In the genomic region with DNA sequence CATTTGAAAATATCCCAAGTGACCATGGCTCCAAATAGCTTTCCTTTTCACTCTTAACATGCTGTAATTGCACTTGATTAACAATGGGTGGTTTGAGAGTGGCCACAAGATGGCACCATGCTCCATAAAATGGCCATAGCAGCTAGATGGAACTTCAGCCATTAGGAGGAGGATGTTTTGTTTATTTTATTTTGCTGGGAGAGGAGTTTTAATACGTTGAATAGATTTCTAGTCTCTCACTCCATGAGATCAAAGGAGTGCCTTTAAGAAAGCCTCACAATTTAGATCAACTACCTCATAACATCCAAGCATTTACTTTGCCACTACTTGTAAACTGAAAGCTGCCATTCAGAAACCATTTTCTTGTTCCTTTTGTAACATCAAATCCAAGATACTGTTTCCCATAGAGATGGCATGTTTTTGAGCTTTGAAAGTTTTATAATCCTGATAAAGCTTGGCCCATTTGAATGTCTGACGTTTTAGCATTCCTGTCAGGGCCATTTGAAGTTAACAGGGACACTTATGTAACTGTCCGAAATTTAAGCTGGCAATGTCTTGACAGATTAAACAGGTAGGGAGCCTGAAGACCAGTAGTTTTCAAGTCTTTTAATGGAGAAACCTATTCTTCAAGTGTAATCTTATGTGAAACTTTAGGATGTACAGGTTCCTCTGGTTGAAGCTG, we compare ENCODE assay signal across 1 cellular context.
A peak's percentile ranks its signal among the peaks of the same experiment; 100 is the strongest.
TF ChIP-seq lines count a peak whose summit lies in the region.

No MANE protein-coding gene starts in this region.

TF ChIP-seq in HepG2, 621 proteins besides CTCF, POLR2A, EP300 and RAD21 (continued from another document):
- TF ChIP-seq, protein P1, sequence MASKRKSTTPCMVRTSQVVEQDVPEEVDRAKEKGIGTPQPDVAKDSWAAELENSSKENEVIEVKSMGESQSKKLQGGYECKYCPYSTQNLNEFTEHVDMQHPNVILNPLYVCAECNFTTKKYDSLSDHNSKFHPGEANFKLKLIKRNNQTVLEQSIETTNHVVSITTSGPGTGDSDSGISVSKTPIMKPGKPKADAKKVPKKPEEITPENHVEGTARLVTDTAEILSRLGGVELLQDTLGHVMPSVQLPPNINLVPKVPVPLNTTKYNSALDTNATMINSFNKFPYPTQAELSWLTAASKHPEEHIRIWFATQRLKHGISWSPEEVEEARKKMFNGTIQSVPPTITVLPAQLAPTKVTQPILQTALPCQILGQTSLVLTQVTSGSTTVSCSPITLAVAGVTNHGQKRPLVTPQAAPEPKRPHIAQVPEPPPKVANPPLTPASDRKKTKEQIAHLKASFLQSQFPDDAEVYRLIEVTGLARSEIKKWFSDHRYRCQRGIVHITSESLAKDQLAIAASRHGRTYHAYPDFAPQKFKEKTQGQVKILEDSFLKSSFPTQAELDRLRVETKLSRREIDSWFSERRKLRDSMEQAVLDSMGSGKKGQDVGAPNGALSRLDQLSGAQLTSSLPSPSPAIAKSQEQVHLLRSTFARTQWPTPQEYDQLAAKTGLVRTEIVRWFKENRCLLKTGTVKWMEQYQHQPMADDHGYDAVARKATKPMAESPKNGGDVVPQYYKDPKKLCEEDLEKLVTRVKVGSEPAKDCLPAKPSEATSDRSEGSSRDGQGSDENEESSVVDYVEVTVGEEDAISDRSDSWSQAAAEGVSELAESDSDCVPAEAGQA (IDR thresholded peaks at IDR 0.05; ENCODE audit: low read depth) = no peak
- TF ChIP-seq, protein P1 (CRISPR knock-in tag; IDR thresholded peaks at IDR 0.05; ENCODE audit: borderline replicate concordance) = no peak
- TF ChIP-seq, protein P2, sequence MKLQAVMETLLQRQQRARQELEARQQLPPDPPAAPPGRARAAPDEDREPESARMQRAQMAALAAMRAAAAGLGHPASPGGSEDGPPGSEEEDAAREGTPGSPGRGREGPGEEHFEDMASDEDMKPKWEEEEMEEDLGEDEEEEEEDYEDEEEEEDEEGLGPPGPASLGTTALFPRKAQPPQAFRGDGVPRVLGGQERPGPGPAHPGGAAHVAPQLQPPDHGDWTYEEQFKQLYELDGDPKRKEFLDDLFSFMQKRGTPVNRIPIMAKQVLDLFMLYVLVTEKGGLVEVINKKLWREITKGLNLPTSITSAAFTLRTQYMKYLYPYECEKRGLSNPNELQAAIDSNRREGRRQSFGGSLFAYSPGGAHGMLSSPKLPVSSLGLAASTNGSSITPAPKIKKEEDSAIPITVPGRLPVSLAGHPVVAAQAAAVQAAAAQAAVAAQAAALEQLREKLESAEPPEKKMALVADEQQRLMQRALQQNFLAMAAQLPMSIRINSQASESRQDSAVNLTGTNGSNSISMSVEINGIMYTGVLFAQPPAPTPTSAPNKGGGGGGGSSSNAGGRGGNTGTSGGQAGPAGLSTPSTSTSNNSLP (IDR thresholded peaks at IDR 0.05; ENCODE audit: low read depth, low read length) = peak; percentile 85
- TF ChIP-seq, protein P3, sequence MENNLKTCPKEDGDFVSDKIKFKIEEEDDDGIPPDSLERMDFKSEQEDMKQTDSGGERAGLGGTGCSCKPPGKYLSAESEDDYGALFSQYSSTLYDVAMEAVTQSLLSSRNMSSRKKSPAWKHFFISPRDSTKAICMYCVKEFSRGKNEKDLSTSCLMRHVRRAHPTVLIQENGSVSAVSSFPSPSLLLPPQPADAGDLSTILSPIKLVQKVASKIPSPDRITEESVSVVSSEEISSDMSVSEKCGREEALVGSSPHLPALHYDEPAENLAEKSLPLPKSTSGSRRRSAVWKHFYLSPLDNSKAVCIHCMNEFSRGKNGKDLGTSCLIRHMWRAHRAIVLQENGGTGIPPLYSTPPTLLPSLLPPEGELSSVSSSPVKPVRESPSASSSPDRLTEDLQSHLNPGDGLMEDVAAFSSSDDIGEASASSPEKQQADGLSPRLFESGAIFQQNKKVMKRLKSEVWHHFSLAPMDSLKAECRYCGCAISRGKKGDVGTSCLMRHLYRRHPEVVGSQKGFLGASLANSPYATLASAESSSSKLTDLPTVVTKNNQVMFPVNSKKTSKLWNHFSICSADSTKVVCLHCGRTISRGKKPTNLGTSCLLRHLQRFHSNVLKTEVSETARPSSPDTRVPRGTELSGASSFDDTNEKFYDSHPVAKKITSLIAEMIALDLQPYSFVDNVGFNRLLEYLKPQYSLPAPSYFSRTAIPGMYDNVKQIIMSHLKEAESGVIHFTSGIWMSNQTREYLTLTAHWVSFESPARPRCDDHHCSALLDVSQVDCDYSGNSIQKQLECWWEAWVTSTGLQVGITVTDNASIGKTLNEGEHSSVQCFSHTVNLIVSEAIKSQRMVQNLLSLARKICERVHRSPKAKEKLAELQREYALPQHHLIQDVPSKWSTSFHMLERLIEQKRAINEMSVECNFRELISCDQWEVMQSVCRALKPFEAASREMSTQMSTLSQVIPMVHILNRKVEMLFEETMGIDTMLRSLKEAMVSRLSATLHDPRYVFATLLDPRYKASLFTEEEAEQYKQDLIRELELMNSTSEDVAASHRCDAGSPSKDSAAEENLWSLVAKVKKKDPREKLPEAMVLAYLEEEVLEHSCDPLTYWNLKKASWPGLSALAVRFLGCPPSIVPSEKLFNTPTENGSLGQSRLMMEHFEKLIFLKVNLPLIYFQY (CRISPR knock-in tag; IDR thresholded peaks at IDR 0.05; ENCODE audit: borderline replicate concordance) = no peak
- TF ChIP-seq CBFB (CRISPR knock-in tag; IDR thresholded peaks at IDR 0.05) (no peak), THAP11 (CRISPR knock-in tag; IDR thresholded peaks at IDR 0.05) (0 out of 2 replicates have a peak, but pooled peaks have one; percentile 25), ATF7-NPFF (CRISPR knock-in tag; IDR thresholded peaks at IDR 0.05; ENCODE audit: low read depth) (no peak), FOXJ3 (CRISPR knock-in tag; IDR thresholded peaks at IDR 0.05; ENCODE audit: borderline replicate concordance) (peak; percentile 28; the same call in 1 of the 2 replicates), POLR2AphosphoS5 (IDR thresholded peaks at IDR 0.05; ENCODE audit: low read depth, low read length) (peak; percentile 56), ZNF614 (CRISPR knock-in tag; IDR thresholded peaks at IDR 0.05; ENCODE audit: borderline replicate concordance) (0 out of 2 replicates have a peak, but pooled peaks have one; percentile 18)
- TF ChIP-seq, protein P4, sequence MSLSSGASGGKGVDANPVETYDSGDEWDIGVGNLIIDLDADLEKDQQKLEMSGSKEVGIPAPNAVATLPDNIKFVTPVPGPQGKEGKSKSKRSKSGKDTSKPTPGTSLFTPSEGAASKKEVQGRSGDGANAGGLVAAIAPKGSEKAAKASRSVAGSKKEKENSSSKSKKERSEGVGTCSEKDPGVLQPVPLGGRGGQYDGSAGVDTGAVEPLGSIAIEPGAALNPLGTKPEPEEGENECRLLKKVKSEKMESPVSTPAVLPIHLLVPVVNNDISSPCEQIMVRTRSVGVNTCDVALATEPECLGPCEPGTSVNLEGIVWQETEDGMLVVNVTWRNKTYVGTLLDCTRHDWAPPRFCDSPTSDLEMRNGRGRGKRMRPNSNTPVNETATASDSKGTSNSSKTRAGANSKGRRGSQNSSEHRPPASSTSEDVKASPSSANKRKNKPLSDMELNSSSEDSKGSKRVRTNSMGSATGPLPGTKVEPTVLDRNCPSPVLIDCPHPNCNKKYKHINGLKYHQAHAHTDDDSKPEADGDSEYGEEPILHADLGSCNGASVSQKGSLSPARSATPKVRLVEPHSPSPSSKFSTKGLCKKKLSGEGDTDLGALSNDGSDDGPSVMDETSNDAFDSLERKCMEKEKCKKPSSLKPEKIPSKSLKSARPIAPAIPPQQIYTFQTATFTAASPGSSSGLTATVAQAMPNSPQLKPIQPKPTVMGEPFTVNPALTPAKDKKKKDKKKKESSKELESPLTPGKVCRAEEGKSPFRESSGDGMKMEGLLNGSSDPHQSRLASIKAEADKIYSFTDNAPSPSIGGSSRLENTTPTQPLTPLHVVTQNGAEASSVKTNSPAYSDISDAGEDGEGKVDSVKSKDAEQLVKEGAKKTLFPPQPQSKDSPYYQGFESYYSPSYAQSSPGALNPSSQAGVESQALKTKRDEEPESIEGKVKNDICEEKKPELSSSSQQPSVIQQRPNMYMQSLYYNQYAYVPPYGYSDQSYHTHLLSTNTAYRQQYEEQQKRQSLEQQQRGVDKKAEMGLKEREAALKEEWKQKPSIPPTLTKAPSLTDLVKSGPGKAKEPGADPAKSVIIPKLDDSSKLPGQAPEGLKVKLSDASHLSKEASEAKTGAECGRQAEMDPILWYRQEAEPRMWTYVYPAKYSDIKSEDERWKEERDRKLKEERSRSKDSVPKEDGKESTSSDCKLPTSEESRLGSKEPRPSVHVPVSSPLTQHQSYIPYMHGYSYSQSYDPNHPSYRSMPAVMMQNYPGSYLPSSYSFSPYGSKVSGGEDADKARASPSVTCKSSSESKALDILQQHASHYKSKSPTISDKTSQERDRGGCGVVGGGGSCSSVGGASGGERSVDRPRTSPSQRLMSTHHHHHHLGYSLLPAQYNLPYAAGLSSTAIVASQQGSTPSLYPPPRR (CRISPR knock-in tag; IDR thresholded peaks at IDR 0.05; ENCODE audit: borderline replicate concordance) = no peak
- TF ChIP-seq, protein P5, sequence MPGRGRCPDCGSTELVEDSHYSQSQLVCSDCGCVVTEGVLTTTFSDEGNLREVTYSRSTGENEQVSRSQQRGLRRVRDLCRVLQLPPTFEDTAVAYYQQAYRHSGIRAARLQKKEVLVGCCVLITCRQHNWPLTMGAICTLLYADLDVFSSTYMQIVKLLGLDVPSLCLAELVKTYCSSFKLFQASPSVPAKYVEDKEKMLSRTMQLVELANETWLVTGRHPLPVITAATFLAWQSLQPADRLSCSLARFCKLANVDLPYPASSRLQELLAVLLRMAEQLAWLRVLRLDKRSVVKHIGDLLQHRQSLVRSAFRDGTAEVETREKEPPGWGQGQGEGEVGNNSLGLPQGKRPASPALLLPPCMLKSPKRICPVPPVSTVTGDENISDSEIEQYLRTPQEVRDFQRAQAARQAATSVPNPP (CRISPR knock-in tag; IDR thresholded peaks at IDR 0.05) = 0 out of 2 replicates have a peak, but pooled peaks have one; percentile 58
- TF ChIP-seq, protein P6, sequence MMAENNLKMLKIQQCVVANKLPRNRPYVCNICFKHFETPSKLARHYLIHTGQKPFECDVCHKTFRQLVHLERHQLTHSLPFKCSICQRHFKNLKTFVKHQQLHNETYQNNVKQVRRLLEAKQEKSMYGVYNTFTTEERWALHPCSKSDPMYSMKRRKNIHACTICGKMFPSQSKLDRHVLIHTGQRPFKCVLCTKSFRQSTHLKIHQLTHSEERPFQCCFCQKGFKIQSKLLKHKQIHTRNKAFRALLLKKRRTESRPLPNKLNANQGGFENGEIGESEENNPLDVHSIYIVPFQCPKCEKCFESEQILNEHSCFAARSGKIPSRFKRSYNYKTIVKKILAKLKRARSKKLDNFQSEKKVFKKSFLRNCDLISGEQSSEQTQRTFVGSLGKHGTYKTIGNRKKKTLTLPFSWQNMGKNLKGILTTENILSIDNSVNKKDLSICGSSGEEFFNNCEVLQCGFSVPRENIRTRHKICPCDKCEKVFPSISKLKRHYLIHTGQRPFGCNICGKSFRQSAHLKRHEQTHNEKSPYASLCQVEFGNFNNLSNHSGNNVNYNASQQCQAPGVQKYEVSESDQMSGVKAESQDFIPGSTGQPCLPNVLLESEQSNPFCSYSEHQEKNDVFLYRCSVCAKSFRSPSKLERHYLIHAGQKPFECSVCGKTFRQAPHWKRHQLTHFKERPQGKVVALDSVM (CRISPR knock-in tag; IDR thresholded peaks at IDR 0.05) = no peak
- TF ChIP-seq, protein P7, sequence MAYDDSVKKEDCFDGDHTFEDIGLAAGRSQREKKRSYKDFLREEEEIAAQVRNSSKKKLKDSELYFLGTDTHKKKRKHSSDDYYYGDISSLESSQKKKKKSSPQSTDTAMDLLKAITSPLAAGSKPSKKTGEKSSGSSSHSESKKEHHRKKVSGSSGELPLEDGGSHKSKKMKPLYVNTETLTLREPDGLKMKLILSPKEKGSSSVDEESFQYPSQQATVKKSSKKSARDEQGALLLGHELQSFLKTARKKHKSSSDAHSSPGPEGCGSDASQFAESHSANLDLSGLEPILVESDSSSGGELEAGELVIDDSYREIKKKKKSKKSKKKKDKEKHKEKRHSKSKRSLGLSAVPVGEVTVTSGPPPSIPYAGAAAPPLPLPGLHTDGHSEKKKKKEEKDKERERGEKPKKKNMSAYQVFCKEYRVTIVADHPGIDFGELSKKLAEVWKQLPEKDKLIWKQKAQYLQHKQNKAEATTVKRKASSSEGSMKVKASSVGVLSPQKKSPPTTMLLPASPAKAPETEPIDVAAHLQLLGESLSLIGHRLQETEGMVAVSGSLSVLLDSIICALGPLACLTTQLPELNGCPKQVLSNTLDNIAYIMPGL (CRISPR knock-in tag; IDR thresholded peaks at IDR 0.05; ENCODE audit: borderline replicate concordance in 1 of 2, low read depth in 1 of 2) = 0 out of 4 replicates have a peak, but pooled peaks have one; percentile 27 to 49
